ENCODE assay signal across 24 cellular contexts in genomic region chr15:58111718-58112104, GRCh38. TPM values are rescaled to one million over a fixed set of nuclear protein-coding genes. Genes with fewer than 3 reads are reported as not detected.
DNase-seq lines count a peak whose midpoint lies in the region; ATAC-seq, FAIRE-seq and TF ChIP-seq lines count a peak whose summit lies in the region.
"Had no signal": no experiment of that assay in that cellular context is flagged by ENCODE, and none has a peak within 500 bp of the region (broad histone marks: within the 10 kb centered on the region; RNA-seq: fewer than 3 reads in every experiment).

No MANE protein-coding gene starts in this region.

- 0% methylated on average over 5 of the region's 5 CpGs for WGBS in K562 (ENCODE audit: insufficient coverage, low coverage, missing lambda C conversion rate)

- peak overlapping the region; percentile 58 for H3K27ac ChIP-seq in CD8-positive, alpha-beta memory T cell (ENCODE audit: low read depth, low read length)
- H3K27ac ChIP-seq in K562 (ENCODE audit: extremely low read depth, low read depth, low read length) (peak overlapping the region; percentile 90), neural progenitor cell (no peak overlapping the region)
- H3K27ac ChIP-seq: 22Rv1, A549, BLaER1 had no signal

- peak; percentile 77 for TF ChIP-seq POLR2A in K562 (conservative IDR thresholded peaks at IDR 0.05)

- H2AFZ ChIP-seq in K562 (ENCODE audit: low read depth, low read length), result peak overlapping the region; percentile 78
- peak overlapping the region; percentile 5 for H2AFZ ChIP-seq in neural progenitor cell (replicated peaks)

- no peaks in the 10 kb centered on the region for H3K4me1 Mint-ChIP-seq in CD8-positive, alpha-beta memory T cell
- no peaks in the 10 kb centered on the region for H3K4me1 Mint-ChIP-seq in neural progenitor cell
- H3K4me1 Mint-ChIP-seq: CD14-positive monocyte; CD4-positive, alpha-beta memory T cell; CD4-positive, CD25-positive, alpha-beta regulatory T cell had no signal

- TF ChIP-seq CTCF in K562 (IDR thresholded peaks at IDR 0.05 in 2 of 3, conservative IDR thresholded peaks at IDR 0.05 in 1 of 3; ENCODE audit: insufficient read depth in 2 of 3, low read depth in 1 of 3, low read length in 3 of 3), result no peak
- no peak for TF ChIP-seq CTCF in neural progenitor cell (IDR thresholded peaks at IDR 0.05)

- peak; percentile 80 for ATAC-seq in K562
- no peak for ATAC-seq in HG03378 (IDR thresholded peaks at IDR 0.05; ENCODE audit: unreplicated experiment)
- ATAC-seq: A549 had no signal

- in situ Hi-C loops in K562 (cut with MboI), result loop anchor here (5.0 kb wide), 1 partner anchor 34 kb away; no protein-coding TSS in a partner anchor

- TF ChIP-seq RAD21 in K562 (CRISPR knock-in tag; conservative IDR thresholded peaks at IDR 0.05 in 1 of 2, IDR thresholded peaks at IDR 0.05 in 1 of 2), result 0 out of 4 replicates have a peak, but pooled peaks of 1 of the 2 experiments have one; percentile 1

- peak; percentile 92 for TF ChIP-seq EP300 in K562 (IDR thresholded peaks at IDR 0.05; ENCODE audit: low read length)

- CTCF ChIA-PET in CD8-positive, alpha-beta memory T cell (lab: Charles Lee), result no interaction called here
- CTCF ChIA-PET in K562 (lab: Yijun Ruan, JAX; ENCODE audit: low intra/inter-chr PET ratio), result no interaction called here

- no peaks in the 10 kb centered on the region for H3K9me3 ChIP-seq in CD8-positive, alpha-beta memory T cell (ENCODE audit: low read length)
- H3K9me3 ChIP-seq in K562 (replicated peaks; ENCODE audit: control insufficient read depth, insufficient read depth, low read depth, low read length), result 0 out of 2 replicates have a peak, but pooled peaks cover 6% of the 10 kb centered on the region
- no peaks in the 10 kb centered on the region for H3K9me3 ChIP-seq in neural progenitor cell (ENCODE audit: low read depth)
- H3K9me3 ChIP-seq: A549, BE2C, BLaER1, Caco-2 had no signal

- H3K27ac Mint-ChIP-seq in CD8-positive, alpha-beta memory T cell, result no peak overlapping the region
- H3K27ac Mint-ChIP-seq in neural progenitor cell, result no peak overlapping the region
- H3K27ac Mint-ChIP-seq: CD4-positive, alpha-beta memory T cell; CD4-positive, CD25-positive, alpha-beta regulatory T cell had no signal

- no peak overlapping the region for H3K4me3 ChIP-seq in CD8-positive, alpha-beta memory T cell (ENCODE audit: low read length)
- H3K4me3 ChIP-seq in K562, result no peak overlapping the region
- no peak overlapping the region for H3K4me3 ChIP-seq in neural progenitor cell
- H3K4me3 ChIP-seq: A549, BLaER1 had no signal

- no peaks in the 10 kb centered on the region for H3K27me3 ChIP-seq in CD8-positive, alpha-beta memory T cell (ENCODE audit: insufficient read depth, low read length, poor library complexity, severe bottlenecking)
- H3K27me3 ChIP-seq in K562 (ENCODE audit: control insufficient read depth in 2 of 2, insufficient read depth in 2 of 2, low read length in 2 of 2) (no peaks in the 10 kb centered on the region), neural progenitor cell (no peaks in the 10 kb centered on the region)
- H3K27me3 ChIP-seq: BE2C, BLaER1 had no signal

- POLR2A ChIA-PET in CD8-positive, alpha-beta memory T cell (lab: Charles Lee), result no interaction called here
- POLR2A ChIA-PET in K562 (lab: Yijun Ruan, JAX), result interaction anchor here (0.6 to 1.6 kb wide), 6 partner anchors 8 to 57 kb away, joined by 3 to 6 read pairs (median 4); no protein-coding TSS in a partner anchor

- H3K4me2 ChIP-seq in K562 (ENCODE audit: insufficient read depth, low read length) (peak overlapping the region; percentile 75), neural progenitor cell (no peak overlapping the region)
- H3K4me2 ChIP-seq: A549, BLaER1 had no signal

- H3K9me1 ChIP-seq in K562 (ENCODE audit: control insufficient read depth, insufficient read depth, low read length), result no peaks in the 10 kb centered on the region

- peaks cover 10 to 23% of the 10 kb centered on the region in 2 donors for H3K27me3 Mint-ChIP-seq in CD8-positive, alpha-beta memory T cell
- H3K27me3 Mint-ChIP-seq in neural progenitor cell (ENCODE audit: insufficient read depth, low read depth), result no peaks in the 10 kb centered on the region

- H3K36me3 ChIP-seq in CD8-positive, alpha-beta memory T cell (ENCODE audit: insufficient read depth, low read length), result no peaks in the 10 kb centered on the region
- H3K36me3 ChIP-seq in K562 (ENCODE audit: control insufficient read depth, insufficient read depth, low read length), result no peaks in the 10 kb centered on the region
- no peaks in the 10 kb centered on the region for H3K36me3 ChIP-seq in neural progenitor cell
- H3K36me3 ChIP-seq: BE2C, BLaER1 had no signal

- no peaks in the 10 kb centered on the region for H3F3A ChIP-seq in neural progenitor cell (ENCODE audit: low read depth)

- peak; percentile 78 for FAIRE-seq in K562 (lab: Jason Lieb, UNC)
- peak; percentile 52 for FAIRE-seq in urothelium cell line (lab: Jason Lieb, UNC)
- FAIRE-seq: A549, D721Med, G401.6, GM12891, GM19239 had no signal

- intact Hi-C loops in K562 (cut with micrococcal nuclease), result loop anchor here (1.0 kb wide), 1 partner anchor 34 kb away; no protein-coding TSS in a partner anchor

- no peaks in the 10 kb centered on the region for H3K4me1 ChIP-seq in CD8-positive, alpha-beta memory T cell (ENCODE audit: insufficient read depth, low read length)
- H3K4me1 ChIP-seq in K562 (replicated peaks in 1 of 2; ENCODE audit: control insufficient read depth in 2 of 2, insufficient read depth in 2 of 2, low read length in 2 of 2), result peaks cover 35 to 90% of the 10 kb centered on the region in 2 experiments
- no peaks in the 10 kb centered on the region for H3K4me1 ChIP-seq in neural progenitor cell
- H3K4me1 ChIP-seq: A549, BE2C, BLaER1, Caco-2 had no signal

- H3K79me2 ChIP-seq in K562 (ENCODE audit: control insufficient read depth, insufficient read depth, low read length) (no peaks in the 10 kb centered on the region), neural progenitor cell (ENCODE audit: low read depth) (no peaks in the 10 kb centered on the region)

- H3K9ac ChIP-seq in K562 (ENCODE audit: insufficient read depth in 1 of 2, low read depth in 2 of 2, low read length in 2 of 2), result peak overlapping the region in 1 of 2 experiments; percentile 56; a peak in 2 of 4 replicates
- H3K9ac ChIP-seq in neural progenitor cell, result no peak overlapping the region
- H3K9ac ChIP-seq: BLaER1 had no signal

- no peaks in the 10 kb centered on the region for H4K20me1 ChIP-seq in K562 (replicated peaks; ENCODE audit: control insufficient read depth, insufficient read depth, low read length)
- no peaks in the 10 kb centered on the region for H4K20me1 ChIP-seq in neural progenitor cell (ENCODE audit: low read depth)
- H4K20me1 ChIP-seq: BLaER1 had no signal

- TSS peak; percentile 77 for BruUV-seq in K562 (replicated peaks; lab: Mats Ljungman, UMichigan)

- H3K36me3 Mint-ChIP-seq in CD8-positive, alpha-beta memory T cell, result no peaks in the 10 kb centered on the region
- H3K36me3 Mint-ChIP-seq in neural progenitor cell, result no peaks in the 10 kb centered on the region
- H3K36me3 Mint-ChIP-seq: CD14-positive monocyte; CD4-positive, alpha-beta memory T cell; CD4-positive, CD25-positive, alpha-beta regulatory T cell had no signal

- H3K4me3 Mint-ChIP-seq in CD8-positive, alpha-beta memory T cell, result no peak overlapping the region
- no peak overlapping the region for H3K4me3 Mint-ChIP-seq in neural progenitor cell
- H3K4me3 Mint-ChIP-seq: CD14-positive monocyte; CD4-positive, alpha-beta memory T cell; CD4-positive, CD25-positive, alpha-beta regulatory T cell had no signal

- no peak for DNase-seq in CD8-positive, alpha-beta memory T cell
- DNase-seq in K562 (ENCODE audit: extremely low read depth in 1 of 4, low spot score in 3 of 4) (peak; percentile 55 to 88 (median 66)), neural progenitor cell (ENCODE audit: low spot score) (no peak), urothelium cell line (ENCODE audit: low spot score) (no peak), superior temporal gyrus (ENCODE audit: extremely low spot score) (no peak), activated gamma-delta T cell treated with Interleukin-2 at 50 U/mL for 16 hours (no peak)
- DNase-seq: BE2C; C1 segment of cervical spinal cord; Caco-2; Calu3; CD4-positive, alpha-beta memory T cell; CD4-positive, CD25-positive, alpha-beta regulatory T cell; DMS79 treated with DMSO at 0.1 percent for 48 hours; GF-D8 had no signal

- no peaks in the 10 kb centered on the region for H3K9me3 Mint-ChIP-seq in CD8-positive, alpha-beta memory T cell
- H3K9me3 Mint-ChIP-seq in neural progenitor cell, result no peaks in the 10 kb centered on the region
- H3K9me3 Mint-ChIP-seq: CD4-positive, alpha-beta memory T cell; CD4-positive, CD25-positive, alpha-beta regulatory T cell had no signal

RNA-seq across cellular contexts. Expression of gene AQP9, which starts 26.5 kb away (rescaled TPM):
- under 1 TPM; 0.18 to 0.22 TPM for total RNA-seq in CD8-positive, alpha-beta memory T cell
- polyA plus RNA-seq in CD8-positive, alpha-beta memory T cell, result not detected
- total RNA-seq in K562 (2011; cell fraction: chromatin; rRNA removed; ENCODE audit: low replicate concordance), result 0.32 and 0.81 TPM in 2 replicates
- total RNA-seq in K562 (2011; cell fraction: nucleolus; rRNA removed), result 0.17 and 0.39 TPM in 2 replicates
- 0.29 TPM in 1 of 2 replicates, not detected in the other for total RNA-seq in K562 (2011; cell fraction: nucleoplasm; rRNA removed)
- 0.05 TPM in 1 of 2 replicates, not detected in the other for total RNA-seq in K562 (2014; rRNA removed)
- 0.06 TPM in 1 of 2 replicates, not detected in the other for total RNA-seq in K562 (2014; rRNA removed; fragmentation: Illumina TruSeq; extraction: Trizol)
- total RNA-seq in K562 (2015; rRNA removed; fragmentation: Illumina TruSeq; extraction: Trizol), result 0.07 TPM in 1 of 2 replicates, not detected in the other
- total RNA-seq in K562 (2021), result 0.09 TPM in 1 of 2 replicates, not detected in the other
- 0.04 and 0.07 TPM in 2 replicates for polyA plus RNA-seq in K562 (2011; rRNA removed)
- 0.04 TPM in 1 of 2 replicates, not detected in the other for polyA plus RNA-seq in K562 (2011; cell fraction: cytosol; rRNA removed)
- 0.20 and 0.31 TPM in 2 replicates for polyA plus RNA-seq in K562 (2011; cell fraction: nucleus; rRNA removed)
- polyA plus RNA-seq in K562 (2012), result 0.08 and 0.53 TPM in 2 replicates
- polyA plus RNA-seq in K562 (2014; fragmentation: Illumina TruSeq; extraction: Trizol), result not detected in 2 replicates
- polyA plus RNA-seq in K562 (2014; fragmentation: Nextera tagmentation; extraction: Ambion mirVana), result under 1 TPM in 1 of 2 experiments, not detected in 1; 0.08 TPM
- 0.33 TPM in 1 of 2 replicates, not detected in the other for polyA plus RNA-seq in K562 (2014; rRNA removed)
- polyA minus RNA-seq in K562 (2011; rRNA and poly(A)+ RNA removed), result 0.12 TPM in 1 of 2 replicates, not detected in the other
- polyA minus RNA-seq in K562 (2011; cell fraction: cytosol; rRNA and poly(A)+ RNA removed), result not detected in 2 replicates
- not detected in 2 replicates for polyA minus RNA-seq in K562 (2011; cell fraction: nucleus; rRNA and poly(A)+ RNA removed)
- total RNA-seq in neural progenitor cell (ENCODE audit: low replicate concordance), result not detected in 2 replicates
- total RNA-seq: A172; Caco-2; Calu3; CD4-positive, CD25-positive, alpha-beta regulatory T cell had no signal
- polyA plus RNA-seq: A549; CD4-positive, alpha-beta memory T cell had no signal

RNA-seq across cellular contexts. Expression of gene ALDH1A2, which starts 46.2 kb away (rescaled TPM):
- total RNA-seq in CD8-positive, alpha-beta memory T cell, result under 1 TPM in 1 of 2 experiments, not detected in 1; 0.33 TPM
- not detected for polyA plus RNA-seq in CD8-positive, alpha-beta memory T cell
- 198 and 216 TPM in 2 replicates for total RNA-seq in K562 (2011; cell fraction: chromatin; rRNA removed; ENCODE audit: low replicate concordance)
- 93.6 and 103 TPM in 2 replicates for total RNA-seq in K562 (2011; cell fraction: nucleolus; rRNA removed)
- total RNA-seq in K562 (2011; cell fraction: nucleoplasm; rRNA removed), result 137 and 198 TPM in 2 replicates
- total RNA-seq in K562 (2014; rRNA removed), result 231 and 291 TPM in 2 replicates
- 333 and 354 TPM in 2 replicates for total RNA-seq in K562 (2014; rRNA removed; fragmentation: Illumina TruSeq; extraction: Trizol)
- total RNA-seq in K562 (2015; rRNA removed; fragmentation: Illumina TruSeq; extraction: Trizol), result 328 and 338 TPM in 2 replicates
- 393 and 398 TPM in 2 replicates for total RNA-seq in K562 (2021)
- polyA plus RNA-seq in K562 (2011; rRNA removed), result 357 and 368 TPM in 2 replicates
- 230 and 238 TPM in 2 replicates for polyA plus RNA-seq in K562 (2011; cell fraction: cytosol; rRNA removed)
- polyA plus RNA-seq in K562 (2011; cell fraction: nucleus; rRNA removed), result 194 and 196 TPM in 2 replicates
- 303 and 340 TPM in 2 replicates for polyA plus RNA-seq in K562 (2012)
- polyA plus RNA-seq in K562 (2014; fragmentation: Illumina TruSeq; extraction: Trizol), result 310 and 328 TPM in 2 replicates
- polyA plus RNA-seq in K562 (2014; fragmentation: Nextera tagmentation; extraction: Ambion mirVana), result 100 to 1,000 TPM; 115 to 185 TPM
- 347 and 404 TPM in 2 replicates for polyA plus RNA-seq in K562 (2014; rRNA removed)
- polyA minus RNA-seq in K562 (2011; rRNA and poly(A)+ RNA removed), result 402 and 407 TPM in 2 replicates
- 228 and 368 TPM in 2 replicates for polyA minus RNA-seq in K562 (2011; cell fraction: cytosol; rRNA and poly(A)+ RNA removed)
- 133 and 189 TPM in 2 replicates for polyA minus RNA-seq in K562 (2011; cell fraction: nucleus; rRNA and poly(A)+ RNA removed)
- total RNA-seq in neural progenitor cell (ENCODE audit: low replicate concordance), result 30.8 and 52.5 TPM in 2 replicates
- total RNA-seq: A172; CD4-positive, CD25-positive, alpha-beta regulatory T cell had no signal
- polyA plus RNA-seq: CD4-positive, alpha-beta memory T cell; CD4-positive, CD25-positive, alpha-beta regulatory T cell had no signal

Comparison
In these comparisons a context has a peak if more than half of its experiments do, and no peak if none do; other contexts are left out.
1. DNase-seq: peak in K562 (4 of 4); none in CD8-positive, alpha-beta memory T cell (0 of 5), neural progenitor cell (single experiment), urothelium cell line (single experiment), superior temporal gyrus (single experiment) and activated gamma-delta T cell treated with Interleukin-2 at 50 U/mL for 16 hours (single experiment).
2. RNA of gene ALDH1A2, which starts 46.2 kb away (total RNA-seq): 93.6 to 398 TPM in K562 and 30.8 to 52.5 TPM in neural progenitor cell; 0.33 TPM in CD8-positive, alpha-beta memory T cell; every median in the first group is over 10 times any median in the second.